In genomic region chr13:45412274-45413049, GRCh38 we compare ENCODE assay signal across 20 cellular contexts. TPM values are rescaled to one million over a fixed set of nuclear protein-coding genes. Genes with fewer than 3 reads are reported as not detected.
DNase-seq lines count a peak whose midpoint lies in the region; ATAC-seq, FAIRE-seq and TF ChIP-seq lines count a peak whose summit lies in the region.
"Had no signal": no experiment of that assay in that cellular context is flagged by ENCODE, and none has a peak within 500 bp of the region (broad histone marks: within the 10 kb centered on the region; RNA-seq: fewer than 3 reads in every experiment).

No MANE protein-coding gene starts in this region.

- H3K4me1 ChIP-seq in A549, result peaks cover 42% of the 10 kb centered on the region

- H3K4me1 Mint-ChIP-seq in activated CD4-positive, alpha-beta T cell treated with anti-CD3 and anti-CD28 coated beads, Interleukin-2, amount 10 ng/mL, durations not matched to agents 24 days and 14 days, result peaks cover 11% of the 10 kb centered on the region
- H3K4me1 Mint-ChIP-seq in activated T-helper 1 cell treated with anti-CD3 and anti-CD28 coated beads, Interleukin-12 subunit alpha, Interleukin-12 subunit beta, Interleukin-2, Interleukin-4 antibody, amounts not matched to agents 30 ng/mL and 10 ng/mL and 1 ng/mL, durations not matched to agents 14 hours and 24 hours and 36 hours (ENCODE audit: low read depth), result peaks cover 15% of the 10 kb centered on the region
- H3K4me1 Mint-ChIP-seq in glutamatergic neuron (ENCODE audit: low read depth, unreplicated experiment), result peaks cover 3% of the 10 kb centered on the region

- no peak overlapping the region for H3K27ac Mint-ChIP-seq in activated CD4-positive, alpha-beta T cell treated with anti-CD3 and anti-CD28 coated beads, Interleukin-2, amount 10 ng/mL, durations not matched to agents 24 days and 14 days
- no peak overlapping the region for H3K27ac Mint-ChIP-seq in activated T-helper 1 cell treated with anti-CD3 and anti-CD28 coated beads, Interleukin-12 subunit alpha, Interleukin-12 subunit beta, Interleukin-2, Interleukin-4 antibody, amounts not matched to agents 30 ng/mL and 10 ng/mL and 1 ng/mL, durations not matched to agents 14 hours and 24 hours and 36 hours
- no peak overlapping the region for H3K27ac Mint-ChIP-seq in glutamatergic neuron (ENCODE audit: unreplicated experiment)
- H3K27ac Mint-ChIP-seq: GM23338 had no signal

- no peaks in the 10 kb centered on the region for H3K9me3 Mint-ChIP-seq in activated CD4-positive, alpha-beta T cell treated with anti-CD3 and anti-CD28 coated beads, Interleukin-2, amount 10 ng/mL, durations not matched to agents 24 days and 14 days
- H3K9me3 Mint-ChIP-seq in activated T-helper 1 cell treated with anti-CD3 and anti-CD28 coated beads, Interleukin-12 subunit alpha, Interleukin-12 subunit beta, Interleukin-2, Interleukin-4 antibody, amounts not matched to agents 30 ng/mL and 10 ng/mL and 1 ng/mL, durations not matched to agents 14 hours and 24 hours and 36 hours, result no peaks in the 10 kb centered on the region
- H3K9me3 Mint-ChIP-seq in glutamatergic neuron (ENCODE audit: unreplicated experiment), result peaks cover 2% of the 10 kb centered on the region
- H3K9me3 Mint-ChIP-seq: GM23338; stimulated activated effector memory CD8-positive, alpha-beta T cell treated with anti-CD3 and anti-CD28 coated beads, Interleukin-12 subunit alpha, Interleukin-12 subunit beta, amount 100 ng/mL, for 72 hours had no signal

- TF ChIP-seq RAD21 in A549 (conservative IDR thresholded peaks at IDR 0.05 in 1 of 2, IDR thresholded peaks at IDR 0.05 in 1 of 2), result no peak

- H3K27ac ChIP-seq in A549, result 0 out of 6 replicates have a peak overlapping the region, but pooled peaks of 1 of the 2 experiments have one; percentile 13
- H3K27ac ChIP-seq: ovary, upper lobe of right lung had no signal

- no peaks in the 10 kb centered on the region for H3K27me3 Mint-ChIP-seq in activated CD4-positive, alpha-beta T cell treated with anti-CD3 and anti-CD28 coated beads, Interleukin-2, amount 10 ng/mL, durations not matched to agents 24 days and 14 days
- H3K27me3 Mint-ChIP-seq in activated T-helper 1 cell treated with anti-CD3 and anti-CD28 coated beads, Interleukin-12 subunit alpha, Interleukin-12 subunit beta, Interleukin-2, Interleukin-4 antibody, amounts not matched to agents 30 ng/mL and 10 ng/mL and 1 ng/mL, durations not matched to agents 14 hours and 24 hours and 36 hours (ENCODE audit: insufficient read depth), result no peaks in the 10 kb centered on the region
- H3K27me3 Mint-ChIP-seq in glutamatergic neuron (ENCODE audit: unreplicated experiment), result no peaks in the 10 kb centered on the region

- CTCF ChIA-PET in A549 (lab: Yijun Ruan, JAX), result interaction anchor here (1.1 to 2.1 kb wide), 3 partner anchors 16 to 53 kb away, joined by 3 to 11 read pairs (median 3); partner anchors contain the start of gene COG3

- WGBS in A549 (ENCODE audit: missing lambda C conversion rate), result 96% methylated on average over 4 of the region's 4 CpGs

- DNase-seq in A549 (ENCODE audit: low read depth in 1 of 2, low spot score in 1 of 2) (no peak), NOMO-1 treated with dmso at 0.1 percent for 144 hours (lab: John Stamatoyannopoulos, UW; ENCODE audit: unreplicated experiment) (peak; percentile 15), fibroblast of gingiva (ENCODE audit: low read depth) (peak; percentile 13), myocyte (ENCODE audit: low read depth) (peak; percentile 40), glutamatergic neuron (no peak), iPS-NIHi7 (ENCODE audit: extremely low spot score) (no peak)
- no peak for DNase-seq in activated CD4-positive, alpha-beta T cell treated with anti-CD3 and anti-CD28 coated beads, Interleukin-2, amount 10 ng/mL, durations not matched to agents 24 days and 14 days
- no peak for DNase-seq in activated T-helper 1 cell treated with anti-CD3 and anti-CD28 coated beads, Interleukin-12 subunit alpha, Interleukin-12 subunit beta, Interleukin-2, Interleukin-4 antibody, amounts not matched to agents 30 ng/mL and 10 ng/mL and 1 ng/mL, durations not matched to agents 14 hours and 24 hours and 36 hours (ENCODE audit: low spot score)
- DNase-seq: activated CD4-positive, alpha-beta T cell treated with anti-CD3 and anti-CD28 coated beads for 4 hours; activated naive CD4-positive, alpha-beta T cell treated with anti-CD3 and anti-CD28 coated beads, Interleukin-2, amount 50 U/mL, for 16 hours; hippocampal formation; left colon; NCI-H2081 treated with DMSO at 0.1 percent for 48 hours; NCI-H524; ovary; stimulated activated CD4-positive, alpha-beta T cell treated with anti-CD3 and anti-CD28 coated beads, Interleukin-12 subunit alpha, Interleukin-12 subunit beta, amount 100 ng/mL, for 4 hours; upper lobe of right lung had no signal

- intact Hi-C loops in activated CD4-positive, alpha-beta T cell treated with anti-CD3 and anti-CD28 coated beads, Interleukin-2, amount 10 ng/mL, durations not matched to agents 24 days and 14 days (cut with micrococcal nuclease), result no loop called here
- intact Hi-C loops in activated T-helper 1 cell treated with anti-CD3 and anti-CD28 coated beads, Interleukin-12 subunit alpha, Interleukin-12 subunit beta, Interleukin-2, Interleukin-4 antibody, amounts not matched to agents 30 ng/mL and 10 ng/mL and 1 ng/mL, durations not matched to agents 14 hours and 24 hours and 36 hours (cut with micrococcal nuclease), result no loop called here

- H3K9me3 ChIP-seq in A549, result no peaks in the 10 kb centered on the region
- H3K9me3 ChIP-seq: MG63, ovary, upper lobe of right lung had no signal

- no peak for FAIRE-seq in A549 (lab: Jason Lieb, UNC)

- ATAC-seq in A549, result no peak
- ATAC-seq: GM23338; left colon; stimulated activated effector memory CD8-positive, alpha-beta T cell treated with anti-CD3 and anti-CD28 coated beads, Interleukin-12 subunit alpha, Interleukin-12 subunit beta, amount 100 ng/mL, for 72 hours; upper lobe of right lung had no signal

- no peak overlapping the region for H3K4me3 ChIP-seq in A549
- H3K4me3 ChIP-seq: GM23338, MG63, ovary, upper lobe of right lung had no signal

- TF ChIP-seq CTCF in A549 (IDR thresholded peaks at IDR 0.05) (no peak), glutamatergic neuron (IDR thresholded peaks at IDR 0.05; ENCODE audit: partially characterized antibody, unreplicated experiment) (no peak)

- peak overlapping the region; percentile 92 for H3K4me2 ChIP-seq in A549
- H3K4me2 ChIP-seq: GM23338 had no signal

- no peak for TF ChIP-seq EP300 in A549 (IDR thresholded peaks at IDR 0.05)

- POLR2A ChIA-PET in A549 (lab: Yijun Ruan, JAX), result no interaction called here

- no peak for TF ChIP-seq POLR2A in A549 (IDR thresholded peaks at IDR 0.05; ENCODE audit: low read length)

- no peak overlapping the region for H3K4me3 Mint-ChIP-seq in activated CD4-positive, alpha-beta T cell treated with anti-CD3 and anti-CD28 coated beads, Interleukin-2, amount 10 ng/mL, durations not matched to agents 24 days and 14 days
- H3K4me3 Mint-ChIP-seq in activated T-helper 1 cell treated with anti-CD3 and anti-CD28 coated beads, Interleukin-12 subunit alpha, Interleukin-12 subunit beta, Interleukin-2, Interleukin-4 antibody, amounts not matched to agents 30 ng/mL and 10 ng/mL and 1 ng/mL, durations not matched to agents 14 hours and 24 hours and 36 hours, result no peak overlapping the region
- no peak overlapping the region for H3K4me3 Mint-ChIP-seq in glutamatergic neuron (ENCODE audit: unreplicated experiment)
- H3K4me3 Mint-ChIP-seq: GM23338; stimulated activated effector memory CD8-positive, alpha-beta T cell treated with anti-CD3 and anti-CD28 coated beads, Interleukin-12 subunit alpha, Interleukin-12 subunit beta, amount 100 ng/mL, for 72 hours had no signal

- H3K36me3 Mint-ChIP-seq in activated CD4-positive, alpha-beta T cell treated with anti-CD3 and anti-CD28 coated beads, Interleukin-2, amount 10 ng/mL, durations not matched to agents 24 days and 14 days (ENCODE audit: low read depth), result peaks cover 16% of the 10 kb centered on the region
- peaks cover 21% of the 10 kb centered on the region for H3K36me3 Mint-ChIP-seq in activated T-helper 1 cell treated with anti-CD3 and anti-CD28 coated beads, Interleukin-12 subunit alpha, Interleukin-12 subunit beta, Interleukin-2, Interleukin-4 antibody, amounts not matched to agents 30 ng/mL and 10 ng/mL and 1 ng/mL, durations not matched to agents 14 hours and 24 hours and 36 hours (ENCODE audit: low read depth)
- H3K36me3 Mint-ChIP-seq in glutamatergic neuron (ENCODE audit: unreplicated experiment), result no peaks in the 10 kb centered on the region

TF ChIP-seq in A549, 52 proteins besides CTCF, POLR2A, EP300 and RAD21 (continues in another document):
- no peak for TF ChIP-seq CBX8 (IDR thresholded peaks at IDR 0.05)

RNA-seq across cellular contexts. Expression of gene SLC25A30, which starts 5.7 kb away (rescaled TPM):
- polyA plus RNA-seq in A549 (2011; rRNA removed) (11.2 and 12.7 TPM in 2 replicates), A549 (2017; fragmentation: RNase III; extraction: RNeasy Plus Mini Kit Qiagen cat#74134 plus additional on column Dnase treatment) (10.1 to 10.6 TPM (median 10.1 TPM) in 3 replicates)
- 5.6 and 5.7 TPM in 2 replicates for polyA plus RNA-seq in A549 (2012; cell fraction: cytosol; rRNA removed)
- polyA plus RNA-seq in A549 (2012; cell fraction: nucleus; rRNA removed), result 1.6 and 2.7 TPM in 2 replicates
- polyA minus RNA-seq in A549 (2011; rRNA and poly(A)+ RNA removed), result 14.8 and 28.0 TPM in 2 replicates
- total RNA-seq in myocyte (8.8 and 12.3 TPM in 2 replicates), glutamatergic neuron (ENCODE audit: unreplicated experiment) (4.0 TPM)
- 11.8 TPM for polyA plus RNA-seq in myocyte (2012)
- total RNA-seq in activated CD4-positive, alpha-beta T cell treated with anti-CD3 and anti-CD28 coated beads, Interleukin-2, amount 10 ng/mL, durations not matched to agents 24 days and 14 days, result 12.9 and 14.2 TPM in 2 replicates
- total RNA-seq in activated T-helper 1 cell treated with anti-CD3 and anti-CD28 coated beads, Interleukin-12 subunit alpha, Interleukin-12 subunit beta, Interleukin-2, Interleukin-4 antibody, amounts not matched to agents 30 ng/mL and 10 ng/mL and 1 ng/mL, durations not matched to agents 14 hours and 24 hours and 36 hours, result 16.0 and 16.3 TPM in 2 replicates

RNA-seq across cellular contexts. Expression of gene COG3, which starts 52.3 kb away (rescaled TPM):
- polyA plus RNA-seq in A549 (2011; rRNA removed) (20.0 and 23.3 TPM in 2 replicates), A549 (2017; fragmentation: RNase III; extraction: RNeasy Plus Mini Kit Qiagen cat#74134 plus additional on column Dnase treatment) (8.2 to 9.1 TPM (median 9.0 TPM) in 3 replicates)
- 12.9 and 13.6 TPM in 2 replicates for polyA plus RNA-seq in A549 (2012; cell fraction: cytosol; rRNA removed)
- polyA plus RNA-seq in A549 (2012; cell fraction: nucleus; rRNA removed), result 17.9 and 18.4 TPM in 2 replicates
- 10.6 and 10.7 TPM in 2 replicates for polyA minus RNA-seq in A549 (2011; rRNA and poly(A)+ RNA removed)
- total RNA-seq in myocyte (23.6 TPM in 2 replicates), glutamatergic neuron (ENCODE audit: unreplicated experiment) (25.4 TPM)
- 15.9 TPM for polyA plus RNA-seq in myocyte (2012)
- 20.1 and 20.7 TPM in 2 replicates for total RNA-seq in activated CD4-positive, alpha-beta T cell treated with anti-CD3 and anti-CD28 coated beads, Interleukin-2, amount 10 ng/mL, durations not matched to agents 24 days and 14 days
- 22.9 and 23.2 TPM in 2 replicates for total RNA-seq in activated T-helper 1 cell treated with anti-CD3 and anti-CD28 coated beads, Interleukin-12 subunit alpha, Interleukin-12 subunit beta, Interleukin-2, Interleukin-4 antibody, amounts not matched to agents 30 ng/mL and 10 ng/mL and 1 ng/mL, durations not matched to agents 14 hours and 24 hours and 36 hours

Comparison
In these comparisons a context has a peak if more than half of its experiments do, and no peak if none do; other contexts are left out.
1. DNase-seq: peak in NOMO-1 treated with dmso at 0.1 percent for 144 hours (single experiment), fibroblast of gingiva (single experiment) and myocyte (single experiment); none in A549 (0 of 2), activated CD4-positive, alpha-beta T cell treated with anti-CD3 and anti-CD28 coated beads, Interleukin-2, amount 10 ng/mL, durations not matched to agents 24 days and 14 days (single experiment), activated T-helper 1 cell treated with anti-CD3 and anti-CD28 coated beads, Interleukin-12 subunit alpha, Interleukin-12 subunit beta, Interleukin-2, Interleukin-4 antibody, amounts not matched to agents 30 ng/mL and 10 ng/mL and 1 ng/mL, durations not matched to agents 14 hours and 24 hours and 36 hours (single experiment), glutamatergic neuron (single experiment) and iPS-NIHi7 (single experiment).